10 cellular contexts compared by ENCODE assay signal in genomic region chr4:113593400-113594230, GRCh38.
DNase-seq lines count a peak whose midpoint lies in the region; ATAC-seq lines count a peak whose summit lies in the region.
"Had no signal": no experiment of that assay in that cellular context is flagged by ENCODE, and none has a peak within 500 bp of the region (broad histone marks: within the 10 kb centered on the region; RNA-seq: fewer than 3 reads in every experiment).

No MANE protein-coding gene starts in this region.

- H3K4me1 Mint-ChIP-seq in activated naive CD8-positive, alpha-beta T cell treated with anti-CD3 and anti-CD28 coated beads for 36 hours: peaks cover 44% of the 10 kb centered on the region

- H3K27ac ChIP-seq in substantia nigra (ENCODE audit: low read depth, low read length, poor library complexity, severe bottlenecking): no peak overlapping the region

- no peak for DNase-seq in activated naive CD8-positive, alpha-beta T cell treated with anti-CD3 and anti-CD28 coated beads for 36 hours
- DNase-seq in activated CD4-positive, CD25-positive, alpha-beta regulatory T cell treated with anti-CD3 and anti-CD28 coated beads, Interleukin-2, amount 50 U/mL, for 72 hours: no peak
- DNase-seq in stimulated activated CD4-positive, alpha-beta T cell treated with anti-CD3 and anti-CD28 coated beads, Interleukin-2, amount 100 ng/mL, for 24 hours: no peak
- DNase-seq in DMS 273 treated with DMSO at 0.1 percent for 48 hours (lab: John Stamatoyannopoulos, UW) (no peak), substantia nigra (lab: John Stamatoyannopoulos, UW) (no peak)
- DNase-seq: hypothalamus, NCI-H1092 treated with DMSO at 0.1 percent for 48 hours had no signal

- H3K9me3 Mint-ChIP-seq in activated naive CD8-positive, alpha-beta T cell treated with anti-CD3 and anti-CD28 coated beads for 36 hours: peaks cover 9% of the 10 kb centered on the region

- H3K27me3 Mint-ChIP-seq in activated naive CD8-positive, alpha-beta T cell treated with anti-CD3 and anti-CD28 coated beads for 36 hours: no peaks in the 10 kb centered on the region

- peak; percentile 60 for ATAC-seq in GM18519 (IDR thresholded peaks at IDR 0.05; ENCODE audit: low FRiP score, unreplicated experiment)
- peak; percentile 78 for ATAC-seq in GM21447 (IDR thresholded peaks at IDR 0.05; ENCODE audit: unreplicated experiment)
- peak; percentile 55 for ATAC-seq in HG03175 (IDR thresholded peaks at IDR 0.05; ENCODE audit: unreplicated experiment)

- peak overlapping the region; percentile 51 for H3K27ac Mint-ChIP-seq in activated naive CD8-positive, alpha-beta T cell treated with anti-CD3 and anti-CD28 coated beads for 36 hours

- H3K36me3 Mint-ChIP-seq in activated naive CD8-positive, alpha-beta T cell treated with anti-CD3 and anti-CD28 coated beads for 36 hours: peaks cover 76% of the 10 kb centered on the region

- H3K4me3 Mint-ChIP-seq in activated naive CD8-positive, alpha-beta T cell treated with anti-CD3 and anti-CD28 coated beads for 36 hours: no peak overlapping the region
